12 cellular contexts compared by ENCODE assay signal in genomic region chr11:7904910-7905309, GRCh38. TPM values are rescaled to one million over a fixed set of nuclear protein-coding genes. Genes with fewer than 3 reads are reported as not detected.
A peak's percentile ranks its signal among the peaks of the same experiment; 100 is the strongest.
DNase-seq lines count a peak whose midpoint lies in the region; ATAC-seq and TF ChIP-seq lines count a peak whose summit lies in the region.
"Had no signal": no experiment of that assay in that cellular context is flagged by ENCODE, and none has a peak within 500 bp of the region (broad histone marks: within the 10 kb centered on the region; RNA-seq: fewer than 3 reads in every experiment).

No MANE protein-coding gene starts in this region.

- no peak overlapping the region for H3K4me3 Mint-ChIP-seq in CD8-positive, alpha-beta memory T cell

- peak overlapping the region; percentile 44 for H3K9ac ChIP-seq in skeletal muscle satellite cell (ENCODE audit: low read depth, low read length)

- TF ChIP-seq CTCF in hepatocyte (IDR thresholded peaks at IDR 0.05; ENCODE audit: poor library complexity) (peak; percentile 13), BE2C (IDR thresholded peaks at IDR 0.05; ENCODE audit: low read depth, low read length) (no peak), heart right ventricle (IDR thresholded peaks at IDR 0.05) (no peak)

- H3K27me3 Mint-ChIP-seq in CD8-positive, alpha-beta memory T cell: peaks cover 5 to 31% of the 10 kb centered on the region in 2 donors

- H3K27me3 ChIP-seq in H7 (ENCODE audit: control insufficient read depth, insufficient read depth, low read length) (no peaks in the 10 kb centered on the region), hepatocyte (no peaks in the 10 kb centered on the region), skeletal muscle satellite cell (ENCODE audit: control insufficient read depth, insufficient read depth, low read length) (no peaks in the 10 kb centered on the region), BE2C (0 out of 2 replicates have a peak, but pooled peaks cover 8% of the 10 kb centered on the region), heart right ventricle (peaks cover 0 to 31% (median 5%) of the 10 kb centered on the region in 7 donors)
- H3K27me3 ChIP-seq in CD8-positive, alpha-beta memory T cell (ENCODE audit: insufficient read depth, low read length, poor library complexity, severe bottlenecking): no peaks in the 10 kb centered on the region

- CTCF ChIA-PET in CD8-positive, alpha-beta memory T cell (lab: Charles Lee): no interaction called here

- H3K4me2 ChIP-seq in hepatocyte (peak overlapping the region; percentile 50), skeletal muscle satellite cell (ENCODE audit: low read length) (peak overlapping the region; percentile 66)

- intact Hi-C loops in heart right ventricle (cut with DNase I): no loop called here

- no peaks in the 10 kb centered on the region for H3K36me3 Mint-ChIP-seq in CD8-positive, alpha-beta memory T cell

- H3K27ac Mint-ChIP-seq in CD8-positive, alpha-beta memory T cell: no peak overlapping the region

- no peaks in the 10 kb centered on the region for H3K4me1 Mint-ChIP-seq in CD8-positive, alpha-beta memory T cell

- peaks cover 0 to 2% (median 0%) of the 10 kb centered on the region in 5 donors for H3K9me3 Mint-ChIP-seq in CD8-positive, alpha-beta memory T cell

- no peaks in the 10 kb centered on the region for H3K9me3 ChIP-seq in hepatocyte (ENCODE audit: low read depth)
- no peaks in the 10 kb centered on the region for H3K9me3 ChIP-seq in skeletal muscle satellite cell (replicated peaks; ENCODE audit: low read length)
- H3K9me3 ChIP-seq in BE2C: no peaks in the 10 kb centered on the region
- no peaks in the 10 kb centered on the region for H3K9me3 ChIP-seq in CD8-positive, alpha-beta memory T cell (ENCODE audit: low read length)
- H3K9me3 ChIP-seq in heart right ventricle: no peaks in the 10 kb centered on the region

- DNase-seq in H7 (no peak), amniotic stem cell (lab: John Stamatoyannopoulos, UW) (peak; percentile 39), hepatocyte (ENCODE audit: low spot score) (no peak), BE2C (no peak), heart right ventricle (no peak)
- no peak for DNase-seq in CD8-positive, alpha-beta memory T cell
- no peak for DNase-seq in NK-92 treated with Interleukin-12 subunit alpha and Interleukin-12 subunit beta, amount 100 ng/mL, for 24 hours (lab: John Stamatoyannopoulos, UW)
- DNase-seq: aorta, DND-41, NCI-H2227 treated with DMSO at 0.1 percent for 48 hours, occipital lobe had no signal

- no peak overlapping the region for H2AFZ ChIP-seq in hepatocyte

- H4K20me1 ChIP-seq in hepatocyte (ENCODE audit: insufficient read depth, poor library complexity, severe bottlenecking): no peaks in the 10 kb centered on the region

- no peak for ATAC-seq in heart right ventricle

- H3K27ac ChIP-seq in hepatocyte (peak overlapping the region; percentile 69), heart right ventricle (no peak overlapping the region)
- H3K27ac ChIP-seq in CD8-positive, alpha-beta memory T cell (ENCODE audit: low read depth, low read length): no peak overlapping the region

- WGBS in hepatocyte (ENCODE audit: low lambda C conversion rate, missing lambda C conversion rate): 73% methylated on average over 4 of the region's 4 CpGs
- WGBS in heart right ventricle, 2 donors: 64 to 74% methylated on average over 4 of the region's 4 CpGs

- H3K4me1 ChIP-seq in hepatocyte (ENCODE audit: insufficient read depth) (peaks cover 29% of the 10 kb centered on the region), skeletal muscle satellite cell (ENCODE audit: control insufficient read depth, insufficient read depth, low read length) (peaks cover 43% of the 10 kb centered on the region), BE2C (no peaks in the 10 kb centered on the region), heart right ventricle (no peaks in the 10 kb centered on the region)
- no peaks in the 10 kb centered on the region for H3K4me1 ChIP-seq in CD8-positive, alpha-beta memory T cell (ENCODE audit: insufficient read depth, low read length)

- H3K4me3 ChIP-seq in H7 (ENCODE audit: insufficient read depth, low read depth, low read length) (peak overlapping the region; percentile 32), hepatocyte (no peak overlapping the region), skeletal muscle satellite cell (ENCODE audit: low read length) (peak overlapping the region; percentile 32), BE2C (ENCODE audit: low read depth, low read length) (no peak overlapping the region), heart right ventricle (no peak overlapping the region)
- H3K4me3 ChIP-seq in CD8-positive, alpha-beta memory T cell (ENCODE audit: low read length): no peak overlapping the region

- POLR2A ChIA-PET in CD8-positive, alpha-beta memory T cell (lab: Charles Lee): no interaction called here

- no peaks in the 10 kb centered on the region for H3K9me2 ChIP-seq in hepatocyte (replicated peaks; ENCODE audit: insufficient read depth)

- H3K36me3 ChIP-seq in H7 (replicated peaks; ENCODE audit: control insufficient read depth, insufficient read depth, low read length): peaks cover 2% of the 10 kb centered on the region; the same call in 1 of the 2 replicates
- no peaks in the 10 kb centered on the region for H3K36me3 ChIP-seq in hepatocyte (replicated peaks; ENCODE audit: insufficient read depth, low read depth)
- H3K36me3 ChIP-seq in skeletal muscle satellite cell (ENCODE audit: insufficient read depth, low read length): no peaks in the 10 kb centered on the region
- H3K36me3 ChIP-seq in BE2C: no peaks in the 10 kb centered on the region
- H3K36me3 ChIP-seq in CD8-positive, alpha-beta memory T cell (ENCODE audit: insufficient read depth, low read length): no peaks in the 10 kb centered on the region
- H3K36me3 ChIP-seq in heart right ventricle: no peaks in the 10 kb centered on the region

- H3K79me2 ChIP-seq in hepatocyte: no peaks in the 10 kb centered on the region

RNA-seq across cellular contexts. Expression of gene OR10A6, which starts 26.2 kb away (rescaled TPM):
- not detected in 2 replicates for total RNA-seq in H7 (2014; rRNA removed; shearing (Covaris generic))
- total RNA-seq in hepatocyte (not detected in 2 replicates), heart right ventricle (not detected)
- polyA plus RNA-seq in hepatocyte (0.04 TPM in 1 of 2 replicates, not detected in the other), heart right ventricle (not detected)
- not detected in 2 replicates for total RNA-seq in skeletal muscle satellite cell (2012; rRNA removed)
- polyA plus RNA-seq in BE2C (2012; ENCODE audit: insufficient read depth, insufficient read length, low read depth): not detected
- not detected for total RNA-seq in CD8-positive, alpha-beta memory T cell
- polyA plus RNA-seq in CD8-positive, alpha-beta memory T cell: not detected
- total RNA-seq: aorta, occipital lobe had no signal
- polyA plus RNA-seq: aorta had no signal

RNA-seq across cellular contexts. Expression of gene OR10A3, which starts 36.6 kb away (rescaled TPM):
- total RNA-seq in H7 (2014; rRNA removed; shearing (Covaris generic)): not detected in 2 replicates
- total RNA-seq in hepatocyte (not detected in 2 replicates), heart right ventricle (not detected)
- polyA plus RNA-seq in hepatocyte (not detected in 2 replicates), heart right ventricle (not detected)
- total RNA-seq in skeletal muscle satellite cell (2012; rRNA removed): under 0.01 TPM in 1 of 2 replicates, not detected in the other
- polyA plus RNA-seq in BE2C (2012; ENCODE audit: insufficient read depth, insufficient read length, low read depth): not detected
- not detected for total RNA-seq in CD8-positive, alpha-beta memory T cell
- polyA plus RNA-seq in CD8-positive, alpha-beta memory T cell: not detected
- total RNA-seq: aorta, occipital lobe had no signal
- polyA plus RNA-seq: aorta had no signal

Comparison
In these comparisons a context has a peak if more than half of its experiments do, and no peak if none do; other contexts are left out.
1. H3K4me3 ChIP-seq: peak in H7 (single experiment) and skeletal muscle satellite cell (single experiment); none in hepatocyte (single experiment), BE2C (single experiment), CD8-positive, alpha-beta memory T cell (single experiment) and heart right ventricle (0 of 10).